ENCODE assay signal across 17 cellular contexts in the genomic region with DNA sequence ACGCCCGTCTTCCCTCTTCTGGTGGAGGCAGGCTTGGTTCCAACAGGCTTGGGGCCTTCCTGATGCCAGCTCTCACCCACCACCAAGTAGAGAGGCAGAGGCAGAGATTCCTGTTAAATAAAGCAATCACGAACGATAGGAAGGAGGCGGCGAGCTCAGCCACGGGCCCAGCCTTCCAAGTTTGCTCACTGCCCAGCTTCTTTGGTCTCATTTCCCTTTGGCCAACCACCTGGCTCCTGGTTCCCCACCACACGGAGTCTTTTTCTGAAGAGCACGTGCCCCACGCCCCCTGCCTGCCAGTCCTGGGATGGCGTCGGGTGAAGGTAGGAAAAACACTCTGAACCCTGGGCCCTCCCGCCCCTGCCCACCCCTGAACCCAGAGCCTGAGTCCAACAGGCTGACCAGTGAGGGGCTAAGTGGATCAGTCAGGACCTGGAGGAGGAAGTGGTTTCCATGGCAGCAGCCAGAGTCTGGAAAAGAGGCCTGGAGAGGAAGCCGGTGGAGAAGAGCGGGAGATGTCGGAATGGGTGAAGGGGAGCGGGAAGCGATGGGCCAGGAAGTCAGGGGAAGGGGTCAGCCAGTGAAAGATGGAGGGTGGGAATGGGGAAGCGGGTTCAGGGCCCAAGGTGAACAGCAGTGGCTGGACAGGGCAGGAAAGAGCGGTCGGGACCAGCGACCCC.
DNase-seq lines count a peak whose midpoint lies in the region; ATAC-seq and TF ChIP-seq lines count a peak whose summit lies in the region.
"Had no signal": no experiment of that assay in that cellular context is flagged by ENCODE, and none has a peak within 500 bp of the region (broad histone marks: within the 10 kb centered on the region; RNA-seq: fewer than 3 reads in every experiment).

No MANE protein-coding gene starts in this region.

- in situ Hi-C loops in ACHN (cut with HindIII; ENCODE audit: low pct_ligation_motif_present, low pct_unique_long_range_greater_than_20kb, low sequenced_read_pairs), result no loop called here

- DNase-seq in ACHN (peak; percentile 20), DND-41 (peak; percentile 5), NB4 (ENCODE audit: low read depth) (peak; percentile 14), glutamatergic neuron (peak; percentile 56), upper lobe of left lung (no peak), colonic mucosa (no peak)
- DNase-seq: activated T-cell treated with anti-CD3 and anti-CD28 coated beads, Interleukin-2, amount 50 U/mL, for 1 hour; COR-L47; gastrocnemius medialis; KG1; left cardiac atrium; naive thymus-derived CD8-positive, alpha-beta T cell; thyroid gland had no signal

- no peak overlapping the region for H3K4me3 Mint-ChIP-seq in glutamatergic neuron (ENCODE audit: unreplicated experiment)
- H3K4me3 Mint-ChIP-seq: naive thymus-derived CD8-positive, alpha-beta T cell had no signal

- TF ChIP-seq CTCF in DND-41 (IDR thresholded peaks at IDR 0.05; ENCODE audit: borderline replicate concordance, extremely low read depth, low read length, poor library complexity, severe bottlenecking) (peak; percentile 38), NB4 (IDR thresholded peaks at IDR 0.05; ENCODE audit: low read depth, low read length) (peak; percentile 43), glutamatergic neuron (IDR thresholded peaks at IDR 0.05; ENCODE audit: partially characterized antibody, unreplicated experiment) (peak; percentile 68), upper lobe of left lung (IDR thresholded peaks at IDR 0.05) (peak in 1 of 6 experiments; percentile 9), colonic mucosa (IDR thresholded peaks at IDR 0.05) (no peak)

- no peaks in the 10 kb centered on the region for H3K79me2 ChIP-seq in DND-41 (ENCODE audit: insufficient read depth, low read length)

- H3K9me3 Mint-ChIP-seq in glutamatergic neuron (ENCODE audit: unreplicated experiment), result no peaks in the 10 kb centered on the region

- no peak for TF ChIP-seq POLR2A in NB4 (IDR thresholded peaks at IDR 0.05; ENCODE audit: extremely low read depth, insufficient read length)
- TF ChIP-seq POLR2A in upper lobe of left lung (IDR thresholded peaks at IDR 0.05), result no peak

- H3K4me3 ChIP-seq in DND-41 (ENCODE audit: low read depth in 1 of 2, low read length in 2 of 2) (no peak overlapping the region), NB4 (ENCODE audit: low read depth, low read length) (no peak overlapping the region), upper lobe of left lung (no peak overlapping the region), colonic mucosa (no peak overlapping the region)
- H3K4me3 ChIP-seq: gastrocnemius medialis, skin epidermis, thyroid gland had no signal

- H3K27me3 ChIP-seq in DND-41 (ENCODE audit: insufficient read depth, low read length, poor library complexity) (no peaks in the 10 kb centered on the region), upper lobe of left lung (no peaks in the 10 kb centered on the region), colonic mucosa (no peaks in the 10 kb centered on the region)
- H3K27me3 ChIP-seq: thyroid gland had no signal

- H3K9ac ChIP-seq in DND-41 (ENCODE audit: low read depth, low read length) (no peak overlapping the region), colonic mucosa (ENCODE audit: low read depth in 2 of 2, low read length in 2 of 2) (no peak overlapping the region)

- WGBS in upper lobe of left lung, 2 donors, result 56 to 69% methylated on average over 19 to 22 of the region's 22 CpGs

- no peak overlapping the region for H3K27ac Mint-ChIP-seq in glutamatergic neuron (ENCODE audit: unreplicated experiment)

- H4K20me1 ChIP-seq in DND-41 (ENCODE audit: insufficient read depth, low read length), result no peaks in the 10 kb centered on the region

- intact Hi-C loops in colonic mucosa (cut with DNase I), result no loop called here

- H3K4me1 Mint-ChIP-seq in glutamatergic neuron (ENCODE audit: low read depth, unreplicated experiment), result peaks cover 9% of the 10 kb centered on the region
- H3K4me1 Mint-ChIP-seq: naive thymus-derived CD8-positive, alpha-beta T cell had no signal

- no peaks in the 10 kb centered on the region for H3K36me3 ChIP-seq in DND-41 (ENCODE audit: insufficient read depth, low read length)
- H3K36me3 ChIP-seq in upper lobe of left lung, result no peaks in the 10 kb centered on the region
- H3K36me3 ChIP-seq in colonic mucosa, result no peaks in the 10 kb centered on the region
- H3K36me3 ChIP-seq: gastrocnemius medialis, thyroid gland had no signal

- H3K4me1 ChIP-seq in DND-41 (ENCODE audit: insufficient read depth, low read length), result no peaks in the 10 kb centered on the region
- no peaks in the 10 kb centered on the region for H3K4me1 ChIP-seq in upper lobe of left lung
- H3K4me1 ChIP-seq in colonic mucosa, result no peaks in the 10 kb centered on the region
- H3K4me1 ChIP-seq: gastrocnemius medialis had no signal

- TF ChIP-seq EP300 in upper lobe of left lung (IDR thresholded peaks at IDR 0.05), result no peak

- no peak overlapping the region for H3K4me2 ChIP-seq in DND-41 (ENCODE audit: insufficient read depth, low read length)

- H3K27ac ChIP-seq in DND-41 (ENCODE audit: low read length) (no peak overlapping the region), upper lobe of left lung (no peak overlapping the region), colonic mucosa (no peak overlapping the region)
- H3K27ac ChIP-seq: gastrocnemius medialis, skin epidermis, thyroid gland had no signal

- no peaks in the 10 kb centered on the region for H3K9me3 ChIP-seq in DND-41 (ENCODE audit: insufficient read depth, low read length, severe bottlenecking)
- H3K9me3 ChIP-seq in upper lobe of left lung, result no peaks in the 10 kb centered on the region
- H3K9me3 ChIP-seq in colonic mucosa, result no peaks in the 10 kb centered on the region
- H3K9me3 ChIP-seq: gastrocnemius medialis, thyroid gland had no signal

- H2AFZ ChIP-seq in DND-41 (ENCODE audit: low read depth, low read length), result no peak overlapping the region

- peaks cover 6% of the 10 kb centered on the region for H3K27me3 Mint-ChIP-seq in glutamatergic neuron (ENCODE audit: unreplicated experiment)

- ATAC-seq in DND-41 (ENCODE audit: insufficient read depth, low read depth) (no peak), upper lobe of left lung (ENCODE audit: low FRiP score in 2 of 2) (no peak), HG03039 (IDR thresholded peaks at IDR 0.05; ENCODE audit: unreplicated experiment) (no peak), HG03469 (IDR thresholded peaks at IDR 0.05; ENCODE audit: unreplicated experiment) (no peak)
- ATAC-seq: gastrocnemius medialis; left cardiac atrium; naive thymus-derived CD8-positive, alpha-beta T cell; Right ventricle myocardium inferior had no signal

- H3K36me3 Mint-ChIP-seq in glutamatergic neuron (ENCODE audit: unreplicated experiment), result peaks cover 9% of the 10 kb centered on the region
- H3K36me3 Mint-ChIP-seq: naive thymus-derived CD8-positive, alpha-beta T cell had no signal

Comparison
In these comparisons a context has a peak if more than half of its experiments do, and no peak if none do; other contexts are left out.
1. DNase-seq: peak in ACHN (single experiment), DND-41 (single experiment), NB4 (single experiment) and glutamatergic neuron (single experiment); none in upper lobe of left lung (0 of 2) and colonic mucosa (single experiment).